ENCODE assay signal across 8 cellular contexts in the genomic region with DNA sequence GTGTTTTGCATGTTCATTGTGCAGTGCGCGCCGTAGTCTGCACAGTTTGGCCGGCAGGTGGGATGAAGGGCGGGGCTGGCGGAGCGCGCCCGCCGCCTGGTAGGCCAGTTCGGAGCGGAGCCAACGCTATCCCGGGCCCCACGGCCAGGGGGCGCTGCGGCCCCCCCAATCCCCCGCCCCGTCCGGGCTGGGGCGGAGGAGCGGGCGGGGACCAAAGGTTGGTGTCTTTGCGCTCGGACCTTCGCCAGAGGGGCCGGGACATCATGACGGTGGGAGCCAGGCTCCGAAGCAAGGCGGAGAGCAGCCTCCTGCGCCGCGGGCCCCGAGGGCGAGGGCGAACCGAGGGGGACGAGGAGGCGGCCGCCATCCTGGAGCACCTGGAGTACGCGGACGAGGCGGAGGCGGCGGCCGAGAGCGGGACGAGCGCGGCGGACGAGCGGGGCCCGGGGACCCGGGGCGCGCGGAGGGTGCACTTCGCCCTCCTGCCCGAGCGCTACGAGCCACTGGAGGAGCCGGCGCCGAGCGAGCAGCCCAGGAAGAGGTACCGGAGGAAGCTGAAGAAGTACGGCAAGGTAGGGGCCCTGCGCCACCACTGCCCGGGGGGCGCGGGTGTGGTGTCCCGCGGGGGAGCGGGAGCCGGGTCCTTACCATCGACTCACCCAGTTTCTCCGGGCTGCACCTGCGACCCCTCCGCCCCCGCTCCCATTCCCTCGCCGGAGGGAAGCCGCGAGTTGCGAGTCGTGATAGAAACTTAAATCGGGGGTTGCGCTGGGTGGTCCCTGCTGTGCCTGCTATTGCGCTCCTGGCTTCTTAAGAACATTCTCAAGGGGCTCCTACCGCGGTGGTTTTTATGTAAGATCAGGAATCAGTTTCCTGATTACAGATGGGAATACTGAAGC. TPM values are rescaled to one million over a fixed set of nuclear protein-coding genes. Genes with fewer than 3 reads are reported as not detected.
DNase-seq lines count a peak whose midpoint lies in the region; ATAC-seq and TF ChIP-seq lines count a peak whose summit lies in the region.

A gene with protein sequence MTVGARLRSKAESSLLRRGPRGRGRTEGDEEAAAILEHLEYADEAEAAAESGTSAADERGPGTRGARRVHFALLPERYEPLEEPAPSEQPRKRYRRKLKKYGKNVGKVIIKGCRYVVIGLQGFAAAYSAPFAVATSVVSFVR (plus strand): TSS at position 224 of the 899 bp plus-strand sequence. CDS start 40 bp downstream, at position 264.

- H3K4me1 ChIP-seq in SJSA1 (replicated peaks) = peaks cover 9% of the 10 kb centered on the region

- H3K27me3 ChIP-seq in SJSA1 (replicated peaks) = peaks cover 10% of the 10 kb centered on the region; the same call in 1 of the 2 replicates

- H3K9me3 Mint-ChIP-seq in activated naive CD8-positive, alpha-beta T cell treated with anti-CD3 and anti-CD28 coated beads for 36 hours = no peaks in the 10 kb centered on the region
- H3K9me3 Mint-ChIP-seq in type B pancreatic cell = no peaks in the 10 kb centered on the region

- peak within 1 kb of the TSS; percentile 52 for H3K4me3 ChIP-seq in SJSA1

- H3K27me3 Mint-ChIP-seq in activated naive CD8-positive, alpha-beta T cell treated with anti-CD3 and anti-CD28 coated beads for 36 hours = peaks cover 26% of the 10 kb centered on the region
- H3K27me3 Mint-ChIP-seq in type B pancreatic cell = peaks cover 33% of the 10 kb centered on the region

- peak; percentile 100 for TF ChIP-seq CTCF in type B pancreatic cell (conservative IDR thresholded peaks at IDR 0.05)

- ATAC-seq in GM21619 (IDR thresholded peaks at IDR 0.05; ENCODE audit: unreplicated experiment) = peak; percentile 96

- peak within 1 kb of the TSS; percentile 78 for H3K4me3 Mint-ChIP-seq in activated naive CD8-positive, alpha-beta T cell treated with anti-CD3 and anti-CD28 coated beads for 36 hours
- peak within 1 kb of the TSS; percentile 91 for H3K4me3 Mint-ChIP-seq in type B pancreatic cell

- TF ChIP-seq EP300 in Ishikawa (IDR thresholded peaks at IDR 0.05; ENCODE audit: borderline replicate concordance) = 0 out of 2 replicates have a peak, but pooled peaks have one; percentile 12

- no peak within 1 kb of the TSS for H3K27ac Mint-ChIP-seq in activated naive CD8-positive, alpha-beta T cell treated with anti-CD3 and anti-CD28 coated beads for 36 hours
- H3K27ac Mint-ChIP-seq in type B pancreatic cell = peak within 1 kb of the TSS; percentile 42

- peak; percentile 54 for DNase-seq in DMS79 (lab: John Stamatoyannopoulos, UW)
- peak; percentile 64 to 70 for DNase-seq in SJSA1 (ENCODE audit: low read depth in 1 of 2, low spot score in 2 of 2)
- DNase-seq in activated naive CD8-positive, alpha-beta T cell treated with anti-CD3 and anti-CD28 coated beads for 36 hours = peak; percentile 78
- DNase-seq in cardiac septum (ENCODE audit: low spot score) = peak; percentile 88
- DNase-seq in posterior vena cava (ENCODE audit: low spot score) = peak; percentile 89
- peak; percentile 89 for DNase-seq in type B pancreatic cell (ENCODE audit: extremely low spot score, unreplicated experiment)

- H3K9me3 ChIP-seq in SJSA1 (replicated peaks) = no peaks in the 10 kb centered on the region

- H3K27ac ChIP-seq in SJSA1 = no peak within 1 kb of the TSS

- TF ChIP-seq RAD21 in Ishikawa (IDR thresholded peaks at IDR 0.05; ENCODE audit: low read depth) = peak; percentile 50; the same call in 1 of the 2 replicates

- no peaks in the 10 kb centered on the region for H3K36me3 Mint-ChIP-seq in activated naive CD8-positive, alpha-beta T cell treated with anti-CD3 and anti-CD28 coated beads for 36 hours
- H3K36me3 Mint-ChIP-seq in type B pancreatic cell = no peaks in the 10 kb centered on the region

- H3K36me3 ChIP-seq in SJSA1 = no peaks in the 10 kb centered on the region

- peaks cover 4% of the 10 kb centered on the region for H3K4me1 Mint-ChIP-seq in activated naive CD8-positive, alpha-beta T cell treated with anti-CD3 and anti-CD28 coated beads for 36 hours
- H3K4me1 Mint-ChIP-seq in type B pancreatic cell (ENCODE audit: unreplicated experiment) = peaks cover 9% of the 10 kb centered on the region

- intact Hi-C loops in cardiac septum (cut with DNase I) = loop anchor here (2.0 kb wide), 2 partner anchors 42 to 86 kb away; no protein-coding TSS in a partner anchor
- intact Hi-C loops in posterior vena cava (cut with DNase I) = no loop called here

TF ChIP-seq in Ishikawa, 13 proteins besides CTCF, POLR2A, EP300 and RAD21:
- peak; percentile 35; the same call in 1 of the 2 replicates for TF ChIP-seq TCF12 (IDR thresholded peaks at IDR 0.05; ENCODE audit: low read depth)
- no peak for TF ChIP-seq ZBTB7A (IDR thresholded peaks at IDR 0.05; ENCODE audit: low read depth)
- no peak for TF ChIP-seq CREB1 (IDR thresholded peaks at IDR 0.05; ENCODE audit: low read depth)
- TF ChIP-seq NFIC (IDR thresholded peaks at IDR 0.05) = 0 out of 2 replicates have a peak, but pooled peaks have one; percentile 38
- peak; percentile 41; the same call in 1 of the 2 replicates for TF ChIP-seq TAF1 (IDR thresholded peaks at IDR 0.05; ENCODE audit: low read depth)
- no peak for TF ChIP-seq YY1 (IDR thresholded peaks at IDR 0.05; ENCODE audit: low read depth)
- TF ChIP-seq, protein P1, sequence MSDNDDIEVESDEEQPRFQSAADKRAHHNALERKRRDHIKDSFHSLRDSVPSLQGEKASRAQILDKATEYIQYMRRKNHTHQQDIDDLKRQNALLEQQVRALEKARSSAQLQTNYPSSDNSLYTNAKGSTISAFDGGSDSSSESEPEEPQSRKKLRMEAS (IDR thresholded peaks at IDR 0.05) = peak; percentile 55
- TF ChIP-seq CEBPB (IDR thresholded peaks at IDR 0.05) = no peak
- no peak for TF ChIP-seq FOXM1 (IDR thresholded peaks at IDR 0.05; ENCODE audit: borderline replicate concordance, low read depth)
- TF ChIP-seq TEAD4 (IDR thresholded peaks at IDR 0.05) = no peak
- no peak for TF ChIP-seq EGR1 (IDR thresholded peaks at IDR 0.05)
- TF ChIP-seq, protein P2, sequence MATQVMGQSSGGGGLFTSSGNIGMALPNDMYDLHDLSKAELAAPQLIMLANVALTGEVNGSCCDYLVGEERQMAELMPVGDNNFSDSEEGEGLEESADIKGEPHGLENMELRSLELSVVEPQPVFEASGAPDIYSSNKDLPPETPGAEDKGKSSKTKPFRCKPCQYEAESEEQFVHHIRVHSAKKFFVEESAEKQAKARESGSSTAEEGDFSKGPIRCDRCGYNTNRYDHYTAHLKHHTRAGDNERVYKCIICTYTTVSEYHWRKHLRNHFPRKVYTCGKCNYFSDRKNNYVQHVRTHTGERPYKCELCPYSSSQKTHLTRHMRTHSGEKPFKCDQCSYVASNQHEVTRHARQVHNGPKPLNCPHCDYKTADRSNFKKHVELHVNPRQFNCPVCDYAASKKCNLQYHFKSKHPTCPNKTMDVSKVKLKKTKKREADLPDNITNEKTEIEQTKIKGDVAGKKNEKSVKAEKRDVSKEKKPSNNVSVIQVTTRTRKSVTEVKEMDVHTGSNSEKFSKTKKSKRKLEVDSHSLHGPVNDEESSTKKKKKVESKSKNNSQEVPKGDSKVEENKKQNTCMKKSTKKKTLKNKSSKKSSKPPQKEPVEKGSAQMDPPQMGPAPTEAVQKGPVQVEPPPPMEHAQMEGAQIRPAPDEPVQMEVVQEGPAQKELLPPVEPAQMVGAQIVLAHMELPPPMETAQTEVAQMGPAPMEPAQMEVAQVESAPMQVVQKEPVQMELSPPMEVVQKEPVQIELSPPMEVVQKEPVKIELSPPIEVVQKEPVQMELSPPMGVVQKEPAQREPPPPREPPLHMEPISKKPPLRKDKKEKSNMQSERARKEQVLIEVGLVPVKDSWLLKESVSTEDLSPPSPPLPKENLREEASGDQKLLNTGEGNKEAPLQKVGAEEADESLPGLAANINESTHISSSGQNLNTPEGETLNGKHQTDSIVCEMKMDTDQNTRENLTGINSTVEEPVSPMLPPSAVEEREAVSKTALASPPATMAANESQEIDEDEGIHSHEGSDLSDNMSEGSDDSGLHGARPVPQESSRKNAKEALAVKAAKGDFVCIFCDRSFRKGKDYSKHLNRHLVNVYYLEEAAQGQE (IDR thresholded peaks at IDR 0.05; ENCODE audit: low read depth) = no peak
- TF ChIP-seq, protein P3, sequence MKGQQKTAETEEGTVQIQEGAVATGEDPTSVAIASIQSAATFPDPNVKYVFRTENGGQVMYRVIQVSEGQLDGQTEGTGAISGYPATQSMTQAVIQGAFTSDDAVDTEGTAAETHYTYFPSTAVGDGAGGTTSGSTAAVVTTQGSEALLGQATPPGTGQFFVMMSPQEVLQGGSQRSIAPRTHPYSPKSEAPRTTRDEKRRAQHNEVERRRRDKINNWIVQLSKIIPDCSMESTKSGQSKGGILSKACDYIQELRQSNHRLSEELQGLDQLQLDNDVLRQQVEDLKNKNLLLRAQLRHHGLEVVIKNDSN (IDR thresholded peaks at IDR 0.05) = 0 out of 2 replicates have a peak, but pooled peaks have one; percentile 2

RNA-seq across cellular contexts. Expression of the gene that starts here (rescaled TPM):
- total RNA-seq in SJSA1 (2014; rRNA removed; shearing (Covaris generic)) = 2.5 and 3.6 TPM in 2 replicates
- under 1 TPM; 0.33 to 0.38 TPM for total RNA-seq in activated naive CD8-positive, alpha-beta T cell treated with anti-CD3 and anti-CD28 coated beads for 36 hours
- total RNA-seq in cardiac septum (5.5 TPM), posterior vena cava (1 to 10 TPM; 6.9 to 7.4 TPM), type B pancreatic cell (ENCODE audit: low replicate concordance) (7.5 and 19.0 TPM in 2 replicates)

Comparison
In these comparisons a context has a peak if more than half of its experiments do, and no peak if none do; other contexts are left out.
1. Peak in DNase-seq in activated naive CD8-positive, alpha-beta T cell treated with anti-CD3 and anti-CD28 coated beads for 36 hours; RNA of the gene not detected or under 1 TPM.